ENCODE assay signal across 8 cellular contexts in the genomic region with DNA sequence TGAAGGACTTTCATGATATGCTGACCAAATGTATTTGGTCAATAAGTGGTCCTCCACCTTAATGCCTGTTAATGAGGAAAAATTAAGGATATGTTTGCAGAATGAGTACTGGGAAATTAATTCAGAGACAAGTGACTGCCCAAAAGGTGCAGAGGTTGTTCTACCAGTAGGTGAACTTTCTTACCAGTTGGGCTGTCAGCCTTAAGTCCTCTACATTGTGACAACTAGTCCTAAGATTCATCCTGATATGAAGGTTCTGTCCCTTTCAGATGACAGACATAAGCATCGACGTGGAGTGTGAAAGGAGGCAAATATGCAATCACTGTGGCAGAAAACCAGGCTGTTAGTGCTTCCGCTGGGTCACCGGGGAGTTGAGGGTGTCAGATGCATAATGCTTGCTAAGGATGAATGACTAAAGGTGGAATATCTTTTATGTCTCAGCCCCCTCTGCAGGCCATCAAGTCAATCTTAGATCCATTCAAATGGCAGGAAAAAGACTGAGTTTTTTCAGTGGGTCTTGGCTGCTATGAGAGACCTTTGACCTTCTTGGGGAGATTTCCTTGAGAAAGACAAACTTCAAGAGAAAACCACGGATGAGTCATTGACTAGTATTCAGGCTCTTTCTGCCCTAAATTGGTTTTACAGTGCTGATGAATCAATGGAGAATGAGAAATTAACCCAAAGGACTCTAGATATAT.
A peak's percentile ranks its signal among the peaks of the same experiment; 100 is the strongest.
DNase-seq lines count a peak whose midpoint lies in the region; ATAC-seq, FAIRE-seq and TF ChIP-seq lines count a peak whose summit lies in the region.

No MANE protein-coding gene starts in this region.

- dilution Hi-C loops in endothelial cell of umbilical vein (cut with MboI; ENCODE audit: extremely low pct_ligation_motif_present, low sequenced_read_pairs): no loop called here

- no peaks in the 10 kb centered on the region for H3K4me1 Mint-ChIP-seq in naive thymus-derived CD4-positive, alpha-beta T cell

- no peak overlapping the region for H3K4me2 ChIP-seq in endothelial cell of umbilical vein (ENCODE audit: insufficient read depth, low read length)

- no peak overlapping the region for H3K27ac Mint-ChIP-seq in naive thymus-derived CD4-positive, alpha-beta T cell

- no peaks in the 10 kb centered on the region for H3K79me2 ChIP-seq in endothelial cell of umbilical vein (ENCODE audit: control insufficient read depth, insufficient read depth, low read length)

- H3K36me3 ChIP-seq in endothelial cell of umbilical vein (ENCODE audit: control insufficient read depth in 2 of 2, extremely low read depth in 1 of 2, insufficient read depth in 2 of 2, low read length in 2 of 2): no peaks in the 10 kb centered on the region
- no peaks in the 10 kb centered on the region for H3K36me3 ChIP-seq in naive thymus-derived CD4-positive, alpha-beta T cell (ENCODE audit: control insufficient read depth in 2 of 3, insufficient read depth in 3 of 3, low read length in 3 of 3)

- no peak overlapping the region for H3K27ac ChIP-seq in endothelial cell of umbilical vein (ENCODE audit: insufficient read depth, low read depth, low read length)
- H3K27ac ChIP-seq in naive thymus-derived CD4-positive, alpha-beta T cell (ENCODE audit: low read depth, low read length): no peak overlapping the region

- H2AFZ ChIP-seq in endothelial cell of umbilical vein (ENCODE audit: low read depth, low read length): no peak overlapping the region

- peaks cover 0 to 6% (median 0%) of the 10 kb centered on the region in 5 donors for H3K27me3 Mint-ChIP-seq in naive thymus-derived CD4-positive, alpha-beta T cell

- no peak overlapping the region for H3K4me3 Mint-ChIP-seq in naive thymus-derived CD4-positive, alpha-beta T cell

- CTCF ChIA-PET in endothelial cell of umbilical vein (lab: Charles Lee): no interaction called here
- CTCF ChIA-PET in naive thymus-derived CD4-positive, alpha-beta T cell (lab: Charles Lee): no interaction called here

- no peaks in the 10 kb centered on the region for H3K36me3 Mint-ChIP-seq in naive thymus-derived CD4-positive, alpha-beta T cell

- no peaks in the 10 kb centered on the region for H4K20me1 ChIP-seq in endothelial cell of umbilical vein (replicated peaks; ENCODE audit: control insufficient read depth, extremely low read depth, insufficient read depth, low read length)

- no peaks in the 10 kb centered on the region for H3K9me3 ChIP-seq in endothelial cell of umbilical vein (replicated peaks; ENCODE audit: control insufficient read depth, insufficient read depth, low read length)
- H3K9me3 ChIP-seq in naive thymus-derived CD4-positive, alpha-beta T cell (ENCODE audit: control insufficient read depth in 2 of 3, low read length in 3 of 3): no peaks in the 10 kb centered on the region

- no peak for TF ChIP-seq POLR2A in endothelial cell of umbilical vein (IDR thresholded peaks at IDR 0.05; ENCODE audit: low read depth, low read length)

- H3K9me1 ChIP-seq in endothelial cell of umbilical vein (replicated peaks; ENCODE audit: control insufficient read depth, extremely low read depth, insufficient read depth, low read length): no peaks in the 10 kb centered on the region

- H3K9me3 Mint-ChIP-seq in naive thymus-derived CD4-positive, alpha-beta T cell: peaks cover 0 to 6% (median 0%) of the 10 kb centered on the region in 11 donors

- no peaks in the 10 kb centered on the region for H3K4me1 ChIP-seq in endothelial cell of umbilical vein (ENCODE audit: control insufficient read depth, extremely low read depth, insufficient read depth, low read length)
- H3K4me1 ChIP-seq in naive thymus-derived CD4-positive, alpha-beta T cell (ENCODE audit: control insufficient read depth in 2 of 2, insufficient read depth in 2 of 2, low read length in 2 of 2): no peaks in the 10 kb centered on the region

- no peak overlapping the region for H3K4me3 ChIP-seq in endothelial cell of umbilical vein (replicated peaks in 1 of 3; ENCODE audit: insufficient read depth in 1 of 3, low read depth in 1 of 3, low read length in 3 of 3)
- H3K4me3 ChIP-seq in naive thymus-derived CD4-positive, alpha-beta T cell (ENCODE audit: low read length): no peak overlapping the region

- no TSS peak for BruUV-seq in endothelial cell of umbilical vein (replicated peaks; lab: Mats Ljungman, UMichigan)

- DNase-seq in stimulated activated CD4-positive, alpha-beta T cell treated with anti-CD3 and anti-CD28 coated beads, Interleukin-1b, Interleukin-23, amount 100 ng/mL, for 48 hours: peak; percentile 2
- DNase-seq in stimulated activated CD4-positive, alpha-beta T cell treated with anti-CD3 and anti-CD28 coated beads, Interleukin-4, amount 100 ng/mL, for 24 hours: no peak
- DNase-seq in NCI-H226 (peak; percentile 13), endothelial cell of umbilical vein (ENCODE audit: low read depth, low spot score) (peak; percentile 3), NCI-H510A (lab: John Stamatoyannopoulos, UW) (no peak), Right ventricle myocardium inferior (ENCODE audit: missing footprints) (no peak)
- DNase-seq in naive thymus-derived CD4-positive, alpha-beta T cell: no peak

- ATAC-seq in HG02798 (IDR thresholded peaks at IDR 0.05; ENCODE audit: poor library complexity, unreplicated experiment) (peak; percentile 87), Right ventricle myocardium inferior (no peak)
- ATAC-seq in naive thymus-derived CD4-positive, alpha-beta T cell: no peak

- H3K9ac ChIP-seq in endothelial cell of umbilical vein (replicated peaks; ENCODE audit: extremely low read depth, insufficient read depth, low read length): no peak overlapping the region

- no peaks in the 10 kb centered on the region for H3K27me3 ChIP-seq in endothelial cell of umbilical vein (ENCODE audit: control insufficient read depth in 2 of 2, insufficient read depth in 2 of 2, low read length in 2 of 2)
- no peaks in the 10 kb centered on the region for H3K27me3 ChIP-seq in naive thymus-derived CD4-positive, alpha-beta T cell (ENCODE audit: control insufficient read depth in 2 of 2, insufficient read depth in 2 of 2, low read length in 2 of 2)

- intact Hi-C loops in endothelial cell of umbilical vein (cut with micrococcal nuclease): loop anchor here (5.0 kb wide), 1 partner anchor 317 kb away; no protein-coding TSS in a partner anchor
- intact Hi-C loops in naive thymus-derived CD4-positive, alpha-beta T cell (cut with micrococcal nuclease): no loop called here
- intact Hi-C loops in Right ventricle myocardium inferior (cut with DNase I): no loop called here

- no peak for TF ChIP-seq CTCF in endothelial cell of umbilical vein (IDR thresholded peaks at IDR 0.05; ENCODE audit: extremely low read depth in 1 of 2, insufficient read depth in 1 of 2, low read depth in 1 of 2, low read length in 2 of 2)

- no peak for FAIRE-seq in endothelial cell of umbilical vein (lab: Jason Lieb, UNC)

- POLR2A ChIA-PET in endothelial cell of umbilical vein (lab: Charles Lee): no interaction called here
- POLR2A ChIA-PET in naive thymus-derived CD4-positive, alpha-beta T cell (lab: Charles Lee): no interaction called here

TF ChIP-seq in endothelial cell of umbilical vein, 7 proteins besides CTCF, POLR2A, EP300 and RAD21:
- TF ChIP-seq FOS (IDR thresholded peaks at IDR 0.05; ENCODE audit: borderline replicate concordance, insufficient read depth, low read length) (no peak), GATA2 (IDR thresholded peaks at IDR 0.05; ENCODE audit: insufficient read depth, insufficient read length, low read depth, low read length) (no peak), JUN (IDR thresholded peaks at IDR 0.05; ENCODE audit: borderline replicate concordance, insufficient read depth, insufficient read length, low read depth) (no peak), EZH2 (IDR thresholded peaks at IDR 0.05; ENCODE audit: borderline replicate concordance, low read depth, low read length, severe bottlenecking) (no peak), MYC (IDR thresholded peaks at IDR 0.05; ENCODE audit: low read depth, low read length) (no peak), POLR2AphosphoS5 (IDR thresholded peaks at IDR 0.05; ENCODE audit: insufficient read depth, low read depth, low read length) (no peak)
- TF ChIP-seq, protein P1, sequence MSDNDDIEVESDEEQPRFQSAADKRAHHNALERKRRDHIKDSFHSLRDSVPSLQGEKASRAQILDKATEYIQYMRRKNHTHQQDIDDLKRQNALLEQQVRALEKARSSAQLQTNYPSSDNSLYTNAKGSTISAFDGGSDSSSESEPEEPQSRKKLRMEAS (IDR thresholded peaks at IDR 0.05; ENCODE audit: insufficient read depth, insufficient read length): no peak

Comparison
In these comparisons a context has a peak if more than half of its experiments do, and no peak if none do; other contexts are left out.
1. DNase-seq: peak in stimulated activated CD4-positive, alpha-beta T cell treated with anti-CD3 and anti-CD28 coated beads, Interleukin-1b, Interleukin-23, amount 100 ng/mL, for 48 hours (single experiment), NCI-H226 (single experiment) and endothelial cell of umbilical vein (single experiment); none in stimulated activated CD4-positive, alpha-beta T cell treated with anti-CD3 and anti-CD28 coated beads, Interleukin-4, amount 100 ng/mL, for 24 hours (single experiment), NCI-H510A (single experiment), naive thymus-derived CD4-positive, alpha-beta T cell (0 of 9) and Right ventricle myocardium inferior (single experiment).